ENCODE assay signal across 8 cellular contexts in genomic region chr15:65212097-65212496, GRCh38. TPM values are rescaled to one million over a fixed set of nuclear protein-coding genes. Genes with fewer than 3 reads are reported as not detected.
A peak's percentile ranks its signal among the peaks of the same experiment; 100 is the strongest.
DNase-seq lines count a peak whose midpoint lies in the region; ATAC-seq and TF ChIP-seq lines count a peak whose summit lies in the region.

No MANE protein-coding gene starts in this region.

- H3K27ac ChIP-seq in heart right ventricle = peak overlapping the region in 4 of 10 donors; percentile 43 to 79 (median 57)
- no peak overlapping the region for H3K27ac ChIP-seq in foreskin keratinocyte

- no peaks in the 10 kb centered on the region for H3K27me3 ChIP-seq in heart right ventricle
- peaks cover 2% of the 10 kb centered on the region for H3K27me3 ChIP-seq in foreskin keratinocyte

- DNase-seq in heart right ventricle = no peak
- no peak for DNase-seq in cardiac septum (ENCODE audit: low spot score)
- DNase-seq in activated CD4-positive, alpha-beta T cell treated with anti-CD3 and anti-CD28 coated beads for 24 hours (ENCODE audit: low read depth in 2 of 2) = peak; percentile 6 to 28
- no peak for DNase-seq in foreskin keratinocyte
- peak; percentile 6 for DNase-seq in stimulated activated CD8-positive, alpha-beta memory T cell treated with anti-CD3 and anti-CD28 coated beads, Interleukin-12 subunit alpha, Interleukin-12 subunit beta, amount 100 ng/mL, for 1 hour (ENCODE audit: low read depth)
- no peak for DNase-seq in KG1 (lab: John Stamatoyannopoulos, UW)
- DNase-seq in NOMO-1 treated with DMSO at 0.1 percent for 48 hours (lab: John Stamatoyannopoulos, UW; ENCODE audit: unreplicated experiment) = no peak

- H3K9me3 ChIP-seq in heart right ventricle = no peaks in the 10 kb centered on the region

- H3K4me1 ChIP-seq in heart right ventricle = peaks cover 0 to 44% (median 7%) of the 10 kb centered on the region in 9 donors
- no peaks in the 10 kb centered on the region for H3K4me1 ChIP-seq in foreskin keratinocyte

- 68 to 82% methylated on average over 5 of the region's 5 CpGs for WGBS in heart right ventricle, 2 donors

- no peaks in the 10 kb centered on the region for H3K36me3 ChIP-seq in heart right ventricle

- intact Hi-C loops in heart right ventricle (cut with DNase I) = loop anchor here in 1 of 10 donors (5.0 kb wide), 1 partner anchor 45 kb away; no protein-coding TSS in a partner anchor
- intact Hi-C loops in cardiac septum (cut with DNase I) = no loop called here

- H3K4me3 ChIP-seq in heart right ventricle = no peak overlapping the region

- ATAC-seq in heart right ventricle = no peak
- no peak for ATAC-seq in foreskin keratinocyte
- no peak for ATAC-seq in HG03354 (IDR thresholded peaks at IDR 0.05; ENCODE audit: poor library complexity, severe bottlenecking, unreplicated experiment)

- TF ChIP-seq CTCF in heart right ventricle (IDR thresholded peaks at IDR 0.05) = peak in 7 of 9 donors; percentile 20 to 44 (median 28)
- peak; percentile 51 for TF ChIP-seq CTCF in foreskin keratinocyte (conservative IDR thresholded peaks at IDR 0.05)

RNA-seq across cellular contexts. Expression of gene CILP, which starts 0.8 kb away (rescaled TPM):
- 10 to 100 TPM in 4 of 10 donors, 1 to 10 TPM in 6; 3.2 to 45.2 (median 7.3) TPM for total RNA-seq in heart right ventricle
- polyA plus RNA-seq in heart right ventricle = 1 to 10 TPM; 2.1 to 8.9 TPM
- total RNA-seq in cardiac septum = 24.0 TPM
- not detected in 2 replicates for total RNA-seq in foreskin keratinocyte
- polyA plus RNA-seq in foreskin keratinocyte = not detected in 2 replicates

RNA-seq across cellular contexts. Expression of gene CLPX, which starts 27.0 kb away (rescaled TPM):
- total RNA-seq in heart right ventricle (10 to 100 TPM; 57.8 to 67.6 (median 60.8) TPM), cardiac septum (55.9 TPM), foreskin keratinocyte (39.9 and 43.6 TPM in 2 replicates)
- polyA plus RNA-seq in heart right ventricle (10 to 100 TPM in 1 of 2 donors, 1 to 10 TPM in 1; 8.5 to 14.9 TPM), foreskin keratinocyte (11.3 and 13.6 TPM in 2 replicates)

Comparison
In these comparisons a context has a peak if more than half of its experiments do, and no peak if none do; other contexts are left out.
1. DNase-seq: peak in activated CD4-positive, alpha-beta T cell treated with anti-CD3 and anti-CD28 coated beads for 24 hours (2 of 2) and stimulated activated CD8-positive, alpha-beta memory T cell treated with anti-CD3 and anti-CD28 coated beads, Interleukin-12 subunit alpha, Interleukin-12 subunit beta, amount 100 ng/mL, for 1 hour (single experiment); none in heart right ventricle (0 of 2), cardiac septum (single experiment), foreskin keratinocyte (0 of 2), KG1 (single experiment) and NOMO-1 treated with DMSO at 0.1 percent for 48 hours (single experiment).